ENCODE assay signal across 9 cellular contexts in the genomic region with DNA sequence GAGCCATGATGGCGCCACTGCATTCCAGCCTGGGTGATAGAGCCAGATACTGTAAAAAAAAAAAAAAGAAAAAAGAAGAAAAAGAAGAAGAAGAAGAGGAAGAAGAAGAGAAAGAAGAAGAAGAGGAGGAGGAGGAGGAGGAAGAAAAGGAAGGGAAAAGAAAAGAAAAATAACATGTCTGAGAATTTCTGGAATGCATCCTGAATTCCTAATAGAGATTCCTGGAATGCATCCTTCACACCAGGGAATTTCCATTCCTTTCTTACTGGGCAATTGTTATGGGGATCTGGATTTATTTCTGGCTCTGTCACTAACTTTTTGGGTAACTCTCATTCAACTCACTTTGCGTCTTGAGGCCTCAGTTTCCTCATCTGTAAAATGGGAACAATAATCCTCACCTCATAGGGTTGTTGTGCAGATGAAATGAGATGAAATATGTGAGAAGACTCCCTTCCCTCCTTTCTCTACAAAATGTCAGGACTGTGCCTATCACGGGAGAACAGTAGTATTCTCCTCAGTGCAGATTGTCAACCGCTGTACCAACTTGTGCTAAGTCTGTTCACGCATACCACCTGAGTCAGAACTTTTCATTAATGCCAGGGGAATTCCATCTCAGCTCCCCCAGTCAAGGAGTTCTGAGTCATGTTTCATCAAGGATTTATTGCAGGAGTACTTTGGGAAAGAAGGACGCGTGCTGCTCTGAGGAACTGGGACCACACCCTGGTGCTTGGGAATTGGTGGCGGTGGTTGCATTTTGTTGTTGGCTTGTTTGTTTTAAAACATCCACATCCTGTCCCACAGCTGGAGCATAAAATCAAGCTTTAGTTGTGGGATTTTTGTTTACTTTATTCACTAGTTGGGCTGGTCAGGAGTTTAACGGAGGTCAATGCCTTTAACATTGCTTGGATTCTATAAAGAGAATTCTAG. TPM values are rescaled to one million over a fixed set of nuclear protein-coding genes. Genes with fewer than 3 reads are reported as not detected.
DNase-seq lines count a peak whose midpoint lies in the region; ATAC-seq and TF ChIP-seq lines count a peak whose summit lies in the region.
"Had no signal": no experiment of that assay in that cellular context is flagged by ENCODE, and none has a peak within 500 bp of the region (broad histone marks: within the 10 kb centered on the region; RNA-seq: fewer than 3 reads in every experiment).

No MANE protein-coding gene starts in this region.

- H3K4me3 ChIP-seq in liver (ENCODE audit: low read depth in 1 of 3, low read length in 3 of 3) = no peak overlapping the region

- peaks cover 8% of the 10 kb centered on the region for H3K36me3 Mint-ChIP-seq in chondrocyte (ENCODE audit: low read depth)

- no peaks in the 10 kb centered on the region for H3K36me3 ChIP-seq in liver (ENCODE audit: control insufficient read depth in 4 of 4, insufficient read depth in 3 of 4, low read depth in 1 of 4, low read length in 3 of 4)

- no peak overlapping the region for H3K9ac ChIP-seq in liver (ENCODE audit: low read depth in 1 of 2, low read length in 2 of 2)

- peaks cover 17% of the 10 kb centered on the region for H3K9me3 Mint-ChIP-seq in chondrocyte (ENCODE audit: low read depth)

- intact Hi-C loops in Right ventricle myocardium superior (cut with DNase I) (no loop called here), cardiac septum (cut with DNase I) (no loop called here)

- H3K4me1 ChIP-seq in liver (ENCODE audit: control insufficient read depth in 4 of 4, insufficient read depth in 4 of 4, low read length in 3 of 4) = no peaks in the 10 kb centered on the region

- H3K27me3 Mint-ChIP-seq in chondrocyte (ENCODE audit: low read depth) = no peaks in the 10 kb centered on the region

- no peak for TF ChIP-seq RAD21 in liver (IDR thresholded peaks at IDR 0.05)

- DNase-seq in Right ventricle myocardium superior (no peak), cardiac septum (ENCODE audit: low spot score) (no peak), chondrocyte (ENCODE audit: low spot score) (no peak), RPMI8226 (no peak), Kasumi-1 (lab: John Stamatoyannopoulos, UW) (no peak), globus pallidus (ENCODE audit: low spot score) (no peak)
- DNase-seq: effector CD4-positive, alpha-beta T cell had no signal

- peak overlapping the region; percentile 94 for H3K27ac Mint-ChIP-seq in chondrocyte (ENCODE audit: unreplicated experiment)

- H3K27ac ChIP-seq in liver (ENCODE audit: low read depth in 1 of 2, low read length in 2 of 2) = no peak overlapping the region

- H3K4me1 Mint-ChIP-seq in chondrocyte (ENCODE audit: low read depth) = peaks cover 29% of the 10 kb centered on the region

- peak overlapping the region; percentile 45 for H3K4me3 Mint-ChIP-seq in chondrocyte (ENCODE audit: unreplicated experiment)

- peaks cover 0 to 1% (median 0%) of the 10 kb centered on the region in 4 donors for H3K9me3 ChIP-seq in liver (ENCODE audit: control insufficient read depth in 4 of 4, low read length in 3 of 4)

- TF ChIP-seq CTCF in chondrocyte (IDR thresholded peaks at IDR 0.05) = no peak
- TF ChIP-seq CTCF in liver (IDR thresholded peaks at IDR 0.05; ENCODE audit: low read depth, low read length, missing input control) = no peak

- no peaks in the 10 kb centered on the region for H3K27me3 ChIP-seq in liver (ENCODE audit: control insufficient read depth in 4 of 4, insufficient read depth in 4 of 4, low read length in 3 of 4)

- WGBS in liver = 86% methylated on average over 9 of the region's 9 CpGs

- ATAC-seq in Right ventricle myocardium superior (ENCODE audit: poor library complexity) = peak; percentile 61
- ATAC-seq in HG03378 (IDR thresholded peaks at IDR 0.05; ENCODE audit: unreplicated experiment) = no peak

TF ChIP-seq in liver, 16 proteins besides CTCF, POLR2A, EP300 and RAD21:
- TF ChIP-seq HNF4A (conservative IDR thresholded peaks at IDR 0.05) (no peak), RXRA (IDR thresholded peaks at IDR 0.05) (peak; percentile 21 to 39), ZBTB33 (IDR thresholded peaks at IDR 0.05) (no peak), NR2F2 (IDR thresholded peaks at IDR 0.05) (no peak), JUND (IDR thresholded peaks at IDR 0.05) (no peak), GABPA (IDR thresholded peaks at IDR 0.05 in 1 of 2, conservative IDR thresholded peaks at IDR 0.05 in 1 of 2) (no peak), YY1 (IDR thresholded peaks at IDR 0.05) (no peak)

RNA-seq across cellular contexts. Expression of gene ROR1, which starts 42.4 kb away (rescaled TPM):
- total RNA-seq in Right ventricle myocardium superior = 8.6 TPM
- total RNA-seq in cardiac septum = 34.8 TPM
- 75.2 to 131 TPM (median 123 TPM) in 3 replicates for total RNA-seq in chondrocyte
- total RNA-seq in liver = under 1 TPM; 0.50 to 0.98 TPM
- under 1 TPM; 0.15 to 0.24 TPM for polyA plus RNA-seq in liver
